In genomic region chr7:87747265-87747664, GRCh38 we compare ENCODE assay signal across 7 cellular contexts.
DNase-seq lines count a peak whose midpoint lies in the region; TF ChIP-seq lines count a peak whose summit lies in the region.
"Not testable (repeated sequence)": the region's sequence is repeated elsewhere in the genome, so short reads cannot be mapped to it uniquely, and the experiment has no call there.

No MANE protein-coding gene starts in this region.

- H2BK15ac ChIP-seq in mesendoderm (replicated peaks; ENCODE audit: low read depth), result not testable (repeated sequence)

- H3K36me3 ChIP-seq in endodermal cell (ENCODE audit: control insufficient read depth, insufficient read depth, low read length); mesendoderm (ENCODE audit: control insufficient read depth, insufficient read depth, low read length): not testable (repeated sequence)

- not testable (repeated sequence) for H3K23ac ChIP-seq in mesendoderm (ENCODE audit: low read length)

- H3K4me1 ChIP-seq in endodermal cell (ENCODE audit: control insufficient read depth, insufficient read depth, low read length); mesendoderm (ENCODE audit: control insufficient read depth, low read depth, low read length): not testable (repeated sequence)

- not testable (repeated sequence) for H3K27me3 Mint-ChIP-seq in endodermal cell (ENCODE audit: insufficient read depth)

- not testable (repeated sequence) for H3K9me3 Mint-ChIP-seq in endodermal cell

- not testable (repeated sequence) for H3K4me1 Mint-ChIP-seq in endodermal cell

- peak; percentile 17 for TF ChIP-seq CTCF in GM20000 (IDR thresholded peaks at IDR 0.05; ENCODE audit: extremely low read depth, missing control alignments)
- peak; percentile 73 for TF ChIP-seq CTCF in endodermal cell (conservative IDR thresholded peaks at IDR 0.05)

- H2BK120ac ChIP-seq in mesendoderm (ENCODE audit: low read depth, low read length), result not testable (repeated sequence)

- H2BK5ac ChIP-seq in mesendoderm (ENCODE audit: low read length), result not testable (repeated sequence)

- not testable (repeated sequence) for H3K27me3 ChIP-seq in endodermal cell (ENCODE audit: control insufficient read depth, insufficient read depth, low read length, poor library complexity, severe bottlenecking); mesendoderm (ENCODE audit: insufficient read depth, low read length, poor library complexity)

- H3K27ac ChIP-seq in endodermal cell (ENCODE audit: low read depth, low read length); mesendoderm (ENCODE audit: low read depth, low read length): not testable (repeated sequence)

- not testable (repeated sequence) for H3K4me3 Mint-ChIP-seq in endodermal cell

- H3K27ac Mint-ChIP-seq in endodermal cell, result peak overlapping the region; percentile 31

- not testable (repeated sequence) for H3K18ac ChIP-seq in mesendoderm (ENCODE audit: low read length)

- in situ Hi-C loops in SK-MEL-5 (cut with HindIII; ENCODE audit: low pct_unique_long_range_greater_than_20kb, low sequenced_read_pairs), result not testable (repeated sequence)

- not testable (repeated sequence) for H2AK5ac ChIP-seq in mesendoderm (ENCODE audit: low read length)

- not testable (repeated sequence) for H3K79me1 ChIP-seq in mesendoderm (ENCODE audit: low read length)

- WGBS in endodermal cell (ENCODE audit: insufficient coverage in 1 of 2, insufficient read length in 1 of 2), 2 experiments, result 78 to 83% methylated on average over 1 to 8 of the region's 8 CpGs
- WGBS in mesendoderm (ENCODE audit: extremely low coverage, insufficient coverage, low lambda C conversion rate), result no CpG with 5 or more reads among the region's 8 CpGs

- H3K4ac ChIP-seq in mesendoderm (ENCODE audit: low read depth, low read length), result not testable (repeated sequence)

- DNase-seq in Daoy (ENCODE audit: low read depth) (peak; percentile 9), M059J (ENCODE audit: low read depth) (peak; percentile 8), NCI-H2227 treated with DMSO at 0.1 percent for 48 hours (lab: John Stamatoyannopoulos, UW) (peak; percentile 22), SK-MEL-5 (ENCODE audit: low read depth, low spot score) (peak; percentile 43), endodermal cell (peak; percentile 94), mesendoderm (peak; percentile 80)
- DNase-seq in GM20000 (ENCODE audit: low spot score), result not testable (repeated sequence)

- not testable (repeated sequence) for H3K4me3 ChIP-seq in endodermal cell (ENCODE audit: low read length); mesendoderm (ENCODE audit: low read length)

- H4K5ac ChIP-seq in mesendoderm (ENCODE audit: low read length), result not testable (repeated sequence)

- not testable (repeated sequence) for H3K9me3 ChIP-seq in endodermal cell (ENCODE audit: control insufficient read depth, low read length)

- H4K8ac ChIP-seq in mesendoderm (ENCODE audit: low read depth, low read length), result not testable (repeated sequence)

- not testable (repeated sequence) for H3K56ac ChIP-seq in mesendoderm (ENCODE audit: low read length)

- not testable (repeated sequence) for H3K9ac ChIP-seq in endodermal cell (ENCODE audit: extremely low read depth, low read length, poor library complexity, severe bottlenecking); mesendoderm (ENCODE audit: low read length)

- H3K36me3 Mint-ChIP-seq in endodermal cell (ENCODE audit: low read depth), result not testable (repeated sequence)

- H3K79me2 ChIP-seq in mesendoderm (ENCODE audit: control insufficient read depth, insufficient read depth, low read length), result not testable (repeated sequence)

- not testable (repeated sequence) for H3K4me2 ChIP-seq in mesendoderm (ENCODE audit: low read length)
